14 cellular contexts compared by ENCODE assay signal in the genomic region with DNA sequence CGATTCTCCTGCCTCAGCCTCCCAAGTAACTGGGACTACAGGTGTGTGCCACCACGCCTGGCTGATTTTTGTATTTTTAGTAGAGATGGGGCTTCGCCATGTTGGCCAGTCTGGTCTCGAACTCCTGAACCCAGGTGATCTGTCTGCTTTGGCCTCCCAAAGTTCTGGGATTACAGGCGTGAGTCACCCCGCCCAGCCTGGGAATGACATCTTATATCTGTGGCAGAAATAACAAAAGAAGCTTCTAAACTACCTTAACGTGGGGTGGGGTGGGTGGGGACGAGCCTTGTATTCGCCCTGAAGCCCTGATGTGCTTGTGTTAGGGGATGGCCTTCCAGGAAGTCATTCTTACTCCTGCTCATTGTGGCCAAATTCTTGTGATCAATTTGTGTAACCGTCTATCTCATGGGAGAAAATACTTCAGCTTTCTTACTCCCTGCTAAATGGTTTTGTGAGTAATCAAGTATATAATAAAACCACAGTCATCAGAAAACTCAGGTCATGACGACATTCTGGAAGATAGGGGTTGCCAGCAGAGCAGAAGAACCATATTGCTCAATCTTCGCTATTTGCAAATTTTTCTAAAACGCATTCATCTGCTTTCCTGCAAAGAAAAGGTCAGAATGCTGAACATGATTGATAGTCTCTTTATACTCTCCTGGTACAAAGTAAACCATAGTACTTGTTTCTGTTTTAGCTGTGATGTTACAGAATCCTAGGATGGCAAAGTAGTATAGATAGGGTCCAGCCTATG.
A peak's percentile ranks its signal among the peaks of the same experiment; 100 is the strongest.
DNase-seq lines count a peak whose midpoint lies in the region; ATAC-seq, FAIRE-seq and TF ChIP-seq lines count a peak whose summit lies in the region.
"Had no signal": no experiment of that assay in that cellular context is flagged by ENCODE, and none has a peak within 500 bp of the region (broad histone marks: within the 10 kb centered on the region; RNA-seq: fewer than 3 reads in every experiment).

No MANE protein-coding gene starts in this region.

- H3K9me3 ChIP-seq in K562 (replicated peaks; ENCODE audit: control insufficient read depth, insufficient read depth, low read depth, low read length): no peaks in the 10 kb centered on the region
- H3K9me3 ChIP-seq: BLaER1 treated with 17β-estradiol and CSF1 and Interleukin-3, amounts not matched to agents 10 nM and 100 nM had no signal

- FAIRE-seq in HTR-8/SVneo (lab: Jason Lieb, UNC): no peak
- FAIRE-seq in K562 (lab: Jason Lieb, UNC): no peak
- FAIRE-seq: GM18507, kidney had no signal

- no peak overlapping the region for H3K23ac ChIP-seq in mesendoderm (ENCODE audit: low read length)

- H3K4me2 ChIP-seq in K562 (ENCODE audit: insufficient read depth, low read length) (no peak overlapping the region), mesendoderm (ENCODE audit: low read length) (no peak overlapping the region)
- H3K4me2 ChIP-seq: BLaER1 treated with 17β-estradiol and CSF1 and Interleukin-3, amounts not matched to agents 10 nM and 100 nM had no signal

- CTCF ChIA-PET in K562 (lab: Yijun Ruan, JAX; ENCODE audit: low intra/inter-chr PET ratio): no interaction called here

- H3K4me1 ChIP-seq in K562 (replicated peaks in 1 of 2; ENCODE audit: control insufficient read depth in 2 of 2, insufficient read depth in 2 of 2, low read length in 2 of 2) (no peaks in the 10 kb centered on the region; a peak in 2 of 5 replicates), mesendoderm (ENCODE audit: control insufficient read depth, low read depth, low read length) (no peaks in the 10 kb centered on the region)
- H3K4me1 ChIP-seq: BLaER1 treated with 17β-estradiol and CSF1 and Interleukin-3, amounts not matched to agents 10 nM and 100 nM had no signal

- TF ChIP-seq RAD21 in K562 (CRISPR knock-in tag; conservative IDR thresholded peaks at IDR 0.05 in 1 of 2, IDR thresholded peaks at IDR 0.05 in 1 of 2): no peak

- H2AK5ac ChIP-seq in mesendoderm (ENCODE audit: low read length): no peak overlapping the region

- H3K79me2 ChIP-seq in K562 (ENCODE audit: control insufficient read depth, insufficient read depth, low read length): no peaks in the 10 kb centered on the region
- no peaks in the 10 kb centered on the region for H3K79me2 ChIP-seq in mesendoderm (ENCODE audit: control insufficient read depth, insufficient read depth, low read length)

- no peak overlapping the region for H2BK5ac ChIP-seq in mesendoderm (ENCODE audit: low read length)

- H3K9ac ChIP-seq in K562 (ENCODE audit: insufficient read depth in 1 of 2, low read depth in 2 of 2, low read length in 2 of 2): no peak overlapping the region
- H3K9ac ChIP-seq in mesendoderm (ENCODE audit: low read length): no peak overlapping the region
- H3K9ac ChIP-seq: BLaER1 treated with 17β-estradiol and CSF1 and Interleukin-3, amounts not matched to agents 10 nM and 100 nM had no signal

- intact Hi-C loops in K562 (cut with micrococcal nuclease): no loop called here

- no TSS peak for BruUV-seq in K562 (replicated peaks; lab: Mats Ljungman, UMichigan)

- H4K5ac ChIP-seq in mesendoderm (ENCODE audit: low read length): no peak overlapping the region

- H3K4ac ChIP-seq in mesendoderm (ENCODE audit: low read depth, low read length): no peak overlapping the region

- H3K27ac ChIP-seq in K562 (ENCODE audit: extremely low read depth, low read depth, low read length): no peak overlapping the region
- no peak overlapping the region for H3K27ac ChIP-seq in mesendoderm (ENCODE audit: low read depth, low read length)
- H3K27ac ChIP-seq: BLaER1 treated with 17β-estradiol and CSF1 and Interleukin-3, amounts not matched to agents 10 nM and 100 nM had no signal

- no peak for TF ChIP-seq POLR2A in K562 (conservative IDR thresholded peaks at IDR 0.05)

- no peaks in the 10 kb centered on the region for H3K36me3 ChIP-seq in K562 (ENCODE audit: control insufficient read depth, insufficient read depth, low read length)
- H3K36me3 ChIP-seq in mesendoderm (ENCODE audit: control insufficient read depth, insufficient read depth, low read length): no peaks in the 10 kb centered on the region
- H3K36me3 ChIP-seq: BLaER1 treated with 17β-estradiol and CSF1 and Interleukin-3, amounts not matched to agents 10 nM and 100 nM had no signal

- no peak for TF ChIP-seq CTCF in K562 (IDR thresholded peaks at IDR 0.05 in 2 of 3, conservative IDR thresholded peaks at IDR 0.05 in 1 of 3; ENCODE audit: insufficient read depth in 2 of 3, low read depth in 1 of 3, low read length in 3 of 3)

- DNase-seq in AG08396 (ENCODE audit: low spot score) (peak; percentile 31), HTR-8/SVneo (ENCODE audit: insufficient read length, low spot score) (peak; percentile 12), K562 (ENCODE audit: extremely low read depth in 1 of 4, low spot score in 3 of 4) (no peak), kidney glomerular epithelial cell (lab: John Stamatoyannopoulos, UW) (peak; percentile 79), mesendoderm (no peak), COLO668 (lab: John Stamatoyannopoulos, UW; ENCODE audit: unreplicated experiment) (no peak), NCI-H526 (lab: John Stamatoyannopoulos, UW) (no peak)
- DNase-seq: erythroblast, kidney, NCI-H1105, T-helper 9 cell had no signal

- H3K9me1 ChIP-seq in K562 (ENCODE audit: control insufficient read depth, insufficient read depth, low read length): no peaks in the 10 kb centered on the region

- H2AFZ ChIP-seq in K562 (ENCODE audit: low read depth, low read length): no peak overlapping the region

- H2BK120ac ChIP-seq in mesendoderm (ENCODE audit: low read depth, low read length): no peak overlapping the region

- H3K79me1 ChIP-seq in mesendoderm (ENCODE audit: low read length): no peaks in the 10 kb centered on the region

- H4K8ac ChIP-seq in mesendoderm (ENCODE audit: low read depth, low read length): no peak overlapping the region

- H3K4me3 ChIP-seq in K562 (no peak overlapping the region), mesendoderm (ENCODE audit: low read length) (no peak overlapping the region)
- H3K4me3 ChIP-seq: BLaER1 treated with 17β-estradiol and CSF1 and Interleukin-3, amounts not matched to agents 10 nM and 100 nM had no signal

- no peak overlapping the region for H3K18ac ChIP-seq in mesendoderm (ENCODE audit: low read length)

- in situ Hi-C loops in K562 (cut with MboI): no loop called here

- POLR2A ChIA-PET in K562 (lab: Yijun Ruan, JAX): interaction anchor here (0.6 kb wide), 1 partner anchor 29 kb away, joined by 3 read pairs; no protein-coding TSS in a partner anchor

- no peaks in the 10 kb centered on the region for H3K27me3 ChIP-seq in K562 (ENCODE audit: control insufficient read depth in 2 of 2, insufficient read depth in 2 of 2, low read length in 2 of 2)
- H3K27me3 ChIP-seq in mesendoderm (ENCODE audit: insufficient read depth, low read length, poor library complexity): no peaks in the 10 kb centered on the region
- H3K27me3 ChIP-seq: BLaER1 treated with 17β-estradiol and CSF1 and Interleukin-3, amounts not matched to agents 10 nM and 100 nM had no signal

- TF ChIP-seq EP300 in K562 (IDR thresholded peaks at IDR 0.05; ENCODE audit: low read length): no peak

- H4K20me1 ChIP-seq in K562 (replicated peaks; ENCODE audit: control insufficient read depth, insufficient read depth, low read length): no peaks in the 10 kb centered on the region
- H4K20me1 ChIP-seq: BLaER1 treated with 17β-estradiol and CSF1 and Interleukin-3, amounts not matched to agents 10 nM and 100 nM had no signal

- WGBS in K562 (ENCODE audit: insufficient coverage, low coverage, missing lambda C conversion rate): 24% methylated on average over 13 of the region's 13 CpGs
- WGBS in mesendoderm (ENCODE audit: extremely low coverage, insufficient coverage, low lambda C conversion rate): no CpG with 5 or more reads among the region's 13 CpGs

- no peak overlapping the region for H2BK15ac ChIP-seq in mesendoderm (replicated peaks; ENCODE audit: low read depth)

- no peak overlapping the region for H3K56ac ChIP-seq in mesendoderm (ENCODE audit: low read length)

- ATAC-seq in K562: no peak
- ATAC-seq in GM21737 (IDR thresholded peaks at IDR 0.05; ENCODE audit: unreplicated experiment): no peak

TF ChIP-seq in K562, 482 proteins besides CTCF, POLR2A, EP300 and RAD21:
- no peak for TF ChIP-seq NFRKB (IDR thresholded peaks at IDR 0.05; ENCODE audit: low read depth)
- no peak for TF ChIP-seq ZNF3 (CRISPR knock-in tag; IDR thresholded peaks at IDR 0.05)
- TF ChIP-seq CEBPG (CRISPR knock-in tag; IDR thresholded peaks at IDR 0.05): no peak
- TF ChIP-seq CEBPG (tag; conservative IDR thresholded peaks at IDR 0.05 in 1 of 2, IDR thresholded peaks at IDR 0.05 in 1 of 2): peak; percentile 66 to 70; a peak in 3 of 4 replicates
- 0 out of 2 replicates have a peak, but pooled peaks have one; percentile 23 for TF ChIP-seq CEBPB (tag; IDR thresholded peaks at IDR 0.05)
- TF ChIP-seq ZNF124 (CRISPR knock-in tag; IDR thresholded peaks at IDR 0.05): no peak
- no peak for TF ChIP-seq KAT8 (IDR thresholded peaks at IDR 0.05; ENCODE audit: low read depth)
TF ChIP-seq in K562: peak in this region for 2.

Comparison
In these comparisons a context has a peak if more than half of its experiments do, and no peak if none do; other contexts are left out.
1. DNase-seq: peak in AG08396 (single experiment), HTR-8/SVneo (single experiment) and kidney glomerular epithelial cell (single experiment); none in K562 (0 of 4), mesendoderm (single experiment), COLO668 (single experiment) and NCI-H526 (0 of 2).